In genomic region chr2:42815725-42816124, GRCh38 we compare ENCODE assay signal across 33 cellular contexts. TPM values are rescaled to one million over a fixed set of nuclear protein-coding genes. Genes with fewer than 3 reads are reported as not detected.
"Had no signal": no experiment of that assay in that cellular context is flagged by ENCODE, and none has a peak within 500 bp of the region (broad histone marks: within the 10 kb centered on the region; RNA-seq: fewer than 3 reads in every experiment).

No MANE protein-coding gene starts in this region.

- H3K27ac ChIP-seq: neutrophil, pancreas, psoas muscle, skin epidermis, spleen, suprapubic skin, testis, tibial artery, transverse colon, upper lobe of right lung, uterus had no signal

- H3K4me1 ChIP-seq: pancreas, psoas muscle, uterus had no signal

- H3K4me2 ChIP-seq: smooth muscle cell had no signal

- H3K4me3 ChIP-seq: pancreas, psoas muscle, skin epidermis, smooth muscle cell, spleen, suprapubic skin, testis, tibial artery, transverse colon, upper lobe of right lung, uterus had no signal

- H3K27me3 ChIP-seq: pancreas, spleen, suprapubic skin, testis, tibial artery, transverse colon, upper lobe of right lung, uterus had no signal

- ATAC-seq: naive thymus-derived CD8-positive, alpha-beta T cell; natural killer cell treated with Interleukin-12 subunit alpha and Interleukin-12 subunit beta and Interleukin-15 and Interleukin-18, amount 100 ng/mL, for 72 hours; pancreas; psoas muscle; right cardiac atrium; sciatic nerve; stimulated activated memory B cell treated with anti-CD40 and anti-IgM and Interleukin-4, amounts not matched to agents 10 μg/mL and 1 μg/mL and 100 μg/mL, for 72 hours; stimulated activated naive CD8-positive, alpha-beta T cell treated with anti-CD3 and anti-CD28 coated beads, Interleukin-15, amount 100 ng/mL, for 72 hours; stimulated activated naive CD8-positive, alpha-beta T cell treated with anti-CD3 and anti-CD28 coated beads, Interleukin-15, Interleukin-2, amounts not matched to agents 100 U/mL and 50 U/mL, for 24 hours; upper lobe of right lung had no signal

- H3K36me3 ChIP-seq: neutrophil, pancreas, spleen, suprapubic skin, tibial artery, transverse colon, upper lobe of right lung, uterus had no signal

- H3K27me3 Mint-ChIP-seq: progenitor cell of endocrine pancreas; stimulated activated memory B cell treated with anti-CD40 and anti-IgM and Interleukin-4, amounts not matched to agents 10 μg/mL and 1 μg/mL and 100 μg/mL, for 72 hours; stimulated activated naive CD8-positive, alpha-beta T cell treated with anti-CD3 and anti-CD28 coated beads, Interleukin-15, amount 100 ng/mL, for 72 hours; type B pancreatic cell had no signal

- H3K27ac Mint-ChIP-seq: naive thymus-derived CD8-positive, alpha-beta T cell; natural killer cell treated with Interleukin-12 subunit alpha and Interleukin-12 subunit beta and Interleukin-15 and Interleukin-18, amount 100 ng/mL, for 72 hours; nephron progenitor cell; progenitor cell of endocrine pancreas; stimulated activated memory B cell treated with anti-CD40 and anti-IgM and Interleukin-4, amounts not matched to agents 10 μg/mL and 1 μg/mL and 100 μg/mL, for 72 hours; stimulated activated naive CD8-positive, alpha-beta T cell treated with anti-CD3 and anti-CD28 coated beads, Interleukin-15, amount 100 ng/mL, for 72 hours; type B pancreatic cell had no signal

- H3K9me3 ChIP-seq: pancreas, psoas muscle, suprapubic skin, testis, tibial artery, transverse colon, upper lobe of right lung, uterus had no signal

- FAIRE-seq: pancreas had no signal

- H3K4me3 Mint-ChIP-seq: naive thymus-derived CD8-positive, alpha-beta T cell; natural killer cell treated with Interleukin-12 subunit alpha and Interleukin-12 subunit beta and Interleukin-15 and Interleukin-18, amount 100 ng/mL, for 72 hours; nephron progenitor cell; neural crest cell; stimulated activated memory B cell treated with anti-CD40 and anti-IgM and Interleukin-4, amounts not matched to agents 10 μg/mL and 1 μg/mL and 100 μg/mL, for 72 hours; stimulated activated naive CD8-positive, alpha-beta T cell treated with anti-CD3 and anti-CD28 coated beads, Interleukin-15, amount 100 ng/mL, for 72 hours; type B pancreatic cell had no signal

- DNase-seq: naive thymus-derived CD8-positive, alpha-beta T cell; nephron progenitor cell; nucleus accumbens; pancreas; posterior cingulate gyrus; psoas muscle; right cardiac atrium; spleen; stimulated activated CD4-positive, alpha-beta T cell treated with anti-CD3 and anti-CD28 coated beads, Interleukin-12 subunit alpha, Interleukin-12 subunit beta, amount 100 ng/mL, for 4 hours; stimulated activated CD4-positive, alpha-beta T cell treated with anti-CD3 and anti-CD28 coated beads, Interleukin-1b, Interleukin-23, amount 100 ng/mL, for 48 hours; stimulated activated CD4-positive, alpha-beta T cell treated with anti-CD3 and anti-CD28 coated beads, Interleukin-4, amount 100 ng/mL, for 1 hour; stimulated activated CD4-positive, alpha-beta T cell treated with anti-CD3 and anti-CD28 coated beads, Interleukin-4, amount 100 ng/mL, for 4 hours; stimulated activated CD8-positive, alpha-beta memory T cell treated with anti-CD3 and anti-CD28 coated beads, Interleukin-4, amount 100 ng/mL, for 48 hours; stimulated activated naive CD4-positive, alpha-beta T cell; stimulated activated naive CD8-positive, alpha-beta T cell treated with anti-CD3 and anti-CD28 coated beads, Interleukin-15, amount 100 ng/mL, for 72 hours; stimulated activated naive CD8-positive, alpha-beta T cell treated with anti-CD3 and anti-CD28 coated beads, Interleukin-15, Interleukin-2, amounts not matched to agents 100 U/mL and 50 U/mL, for 24 hours; substantia nigra; testis; tibial artery; transverse colon; upper lobe of right lung; uterus had no signal

RNA-seq across cellular contexts. Expression of gene HAAO, which starts 23.3 kb away (rescaled TPM):
- total RNA-seq: natural killer cell treated with Interleukin-12 subunit alpha and Interleukin-12 subunit beta and Interleukin-15 and Interleukin-18, amount 100 ng/mL, for 72 hours had no signal

RNA-seq across cellular contexts. Expression of gene OXER1, which starts 51.8 kb away (rescaled TPM):
- total RNA-seq: natural killer cell treated with Interleukin-12 subunit alpha and Interleukin-12 subunit beta and Interleukin-15 and Interleukin-18, amount 100 ng/mL, for 72 hours; osteocyte; smooth muscle cell had no signal
